In the genomic region with DNA sequence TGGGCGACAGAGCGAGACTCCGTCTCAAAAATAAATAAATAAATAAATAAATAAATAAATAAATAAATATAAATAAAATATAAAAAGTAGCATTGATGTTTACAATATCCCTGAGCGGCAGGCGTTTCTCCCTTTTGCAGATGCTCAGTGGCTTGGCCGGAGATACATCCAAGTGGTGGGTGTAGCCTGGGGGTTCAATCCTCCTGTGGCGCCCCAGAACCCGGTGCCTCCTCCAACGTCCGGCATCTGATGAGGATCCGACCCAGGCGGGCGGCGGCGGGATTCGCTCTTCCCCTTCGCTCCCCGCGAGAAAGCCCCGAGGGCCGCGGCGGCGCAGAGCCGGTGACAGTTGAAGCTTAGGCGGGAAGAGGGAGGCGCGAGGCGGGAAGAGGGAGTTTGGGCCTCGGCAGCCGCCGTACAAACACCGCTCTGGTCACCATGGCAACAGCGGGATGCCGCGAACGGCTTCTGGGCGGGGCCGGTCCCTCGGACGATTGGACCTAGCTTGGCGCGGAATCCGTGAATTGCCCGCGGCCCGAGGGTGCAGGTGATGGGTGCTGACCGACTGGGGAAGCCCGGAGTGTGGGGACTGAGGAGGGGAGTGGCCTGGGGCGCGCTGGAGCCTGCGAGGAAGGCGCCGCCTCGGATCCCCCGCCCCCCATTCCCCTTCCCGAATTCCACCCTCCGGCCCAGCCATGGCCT, we compare ENCODE assay signal across 8 cellular contexts. TPM values are rescaled to one million over a fixed set of nuclear protein-coding genes. Genes with fewer than 3 reads are reported as not detected.
A peak's percentile ranks its signal among the peaks of the same experiment; 100 is the strongest.
DNase-seq lines count a peak whose midpoint lies in the region; ATAC-seq, FAIRE-seq and TF ChIP-seq lines count a peak whose summit lies in the region.

No MANE protein-coding gene starts in this region.

- H3K4me3 ChIP-seq in GM12865 (ENCODE audit: low read depth, low read length) (peak overlapping the region; percentile 74), bronchial epithelial cell (ENCODE audit: low read depth, low read length) (peak overlapping the region; percentile 58)

- TF ChIP-seq CTCF in GM12865 (IDR thresholded peaks at IDR 0.05; ENCODE audit: insufficient read depth, low read depth, low read length, missing control alignments): no peak
- no peak for TF ChIP-seq CTCF in WTC11 (IDR thresholded peaks at IDR 0.05)
- no peak for TF ChIP-seq CTCF in bronchial epithelial cell (IDR thresholded peaks at IDR 0.05; ENCODE audit: insufficient read depth, low read length, severe bottlenecking)

- peak; percentile 96 for DNase-seq in GM12865 (ENCODE audit: low read depth)
- peak; percentile 97 for DNase-seq in NCI-H2227 (lab: John Stamatoyannopoulos, UW; ENCODE audit: unreplicated experiment)
- DNase-seq in WTC11 (ENCODE audit: low spot score): peak; percentile 94
- DNase-seq in bronchial epithelial cell (ENCODE audit: low read depth): peak; percentile 76
- peak; percentile 90 for DNase-seq in iris pigment epithelial cell (ENCODE audit: low read depth)
- DNase-seq in smooth muscle cell of the brain vasculature (ENCODE audit: low read depth, low spot score): peak; percentile 55

- CTCF ChIA-PET in WTC11 (lab: Charles Lee): interaction anchor here (1.0 to 6.8 kb wide), 6 partner anchors 9 to 204 kb away, joined by 4 to 89 read pairs (median 8); partner anchors contain the start of genes ALDOA, TBX6 and TLCD3B

- H3K36me3 ChIP-seq in bronchial epithelial cell (ENCODE audit: control insufficient read depth, insufficient read depth, low read length): no peaks in the 10 kb centered on the region

- FAIRE-seq in bronchial epithelial cell (lab: Jason Lieb, UNC): no peak

- peak; percentile 54 for ATAC-seq in HG03108 (IDR thresholded peaks at IDR 0.05; ENCODE audit: unreplicated experiment)
- peak; percentile 60 for ATAC-seq in WTC11
- ATAC-seq in GM21717 (IDR thresholded peaks at IDR 0.05; ENCODE audit: unreplicated experiment): no peak

- no peaks in the 10 kb centered on the region for H3K27me3 ChIP-seq in bronchial epithelial cell (ENCODE audit: control insufficient read depth, insufficient read depth, low read length)

- H3K27ac Mint-ChIP-seq in WTC11: no peak overlapping the region

- H3K27me3 Mint-ChIP-seq in WTC11 (ENCODE audit: low read depth): peaks cover 37% of the 10 kb centered on the region

- no peaks in the 10 kb centered on the region for H3K9me3 Mint-ChIP-seq in WTC11

- H3K4me3 Mint-ChIP-seq in WTC11: peak overlapping the region; percentile 82

- H3K36me3 Mint-ChIP-seq in WTC11: no peaks in the 10 kb centered on the region

- POLR2A ChIA-PET in WTC11 (lab: Charles Lee): interaction anchor here (1.5 kb wide), 1 partner anchor 13 kb away, joined by 5 read pairs; the partner anchor contains the start of gene ALDOA

- H3K4me1 Mint-ChIP-seq in WTC11: peaks cover 14% of the 10 kb centered on the region

TF ChIP-seq in WTC11, 78 proteins besides CTCF, POLR2A, EP300 and RAD21 (continues in another document):
- TF ChIP-seq FOXK1 (CRISPR knock-in tag; IDR thresholded peaks at IDR 0.05) (peak; percentile 69), SMAD3 (CRISPR knock-in tag; IDR thresholded peaks at IDR 0.05; ENCODE audit: borderline replicate concordance) (peak; percentile 85; the same call in 1 of the 2 replicates), ETV6 (CRISPR knock-in tag; IDR thresholded peaks at IDR 0.05) (peak; percentile 82; the same call in 1 of the 2 replicates), TEAD1 (CRISPR knock-in tag; IDR thresholded peaks at IDR 0.05) (peak; percentile 88; the same call in 1 of the 2 replicates), NFE2L1 (CRISPR knock-in tag; IDR thresholded peaks at IDR 0.05) (peak; percentile 91; the same call in 1 of the 2 replicates), ZNF317 (CRISPR knock-in tag; IDR thresholded peaks at IDR 0.05; ENCODE audit: borderline replicate concordance, low read depth) (0 out of 2 replicates have a peak, but pooled peaks have one; percentile 49), NR1H2 (CRISPR knock-in tag; IDR thresholded peaks at IDR 0.05) (no peak), STAT6 (CRISPR knock-in tag; conservative IDR thresholded peaks at IDR 0.05; ENCODE audit: low read depth) (no peak), ZNF138 (CRISPR knock-in tag; conservative IDR thresholded peaks at IDR 0.05) (no peak), USF1 (CRISPR knock-in tag; IDR thresholded peaks at IDR 0.05) (0 out of 2 replicates have a peak, but pooled peaks have one; percentile 51)
- TF ChIP-seq, protein P1, sequence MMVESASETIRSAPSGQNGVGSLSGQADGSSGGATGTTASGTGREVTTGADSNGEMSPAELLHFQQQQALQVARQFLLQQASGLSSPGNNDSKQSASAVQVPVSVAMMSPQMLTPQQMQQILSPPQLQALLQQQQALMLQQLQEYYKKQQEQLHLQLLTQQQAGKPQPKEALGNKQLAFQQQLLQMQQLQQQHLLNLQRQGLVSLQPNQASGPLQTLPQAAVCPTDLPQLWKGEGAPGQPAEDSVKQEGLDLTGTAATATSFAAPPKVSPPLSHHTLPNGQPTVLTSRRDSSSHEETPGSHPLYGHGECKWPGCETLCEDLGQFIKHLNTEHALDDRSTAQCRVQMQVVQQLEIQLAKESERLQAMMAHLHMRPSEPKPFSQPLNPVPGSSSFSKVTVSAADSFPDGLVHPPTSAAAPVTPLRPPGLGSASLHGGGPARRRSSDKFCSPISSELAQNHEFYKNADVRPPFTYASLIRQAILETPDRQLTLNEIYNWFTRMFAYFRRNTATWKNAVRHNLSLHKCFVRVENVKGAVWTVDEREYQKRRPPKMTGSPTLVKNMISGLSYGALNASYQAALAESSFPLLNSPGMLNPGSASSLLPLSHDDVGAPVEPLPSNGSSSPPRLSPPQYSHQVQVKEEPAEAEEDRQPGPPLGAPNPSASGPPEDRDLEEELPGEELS (CRISPR knock-in tag; IDR thresholded peaks at IDR 0.05): peak; percentile 83; the same call in 1 of the 2 replicates
- TF ChIP-seq, protein P2, sequence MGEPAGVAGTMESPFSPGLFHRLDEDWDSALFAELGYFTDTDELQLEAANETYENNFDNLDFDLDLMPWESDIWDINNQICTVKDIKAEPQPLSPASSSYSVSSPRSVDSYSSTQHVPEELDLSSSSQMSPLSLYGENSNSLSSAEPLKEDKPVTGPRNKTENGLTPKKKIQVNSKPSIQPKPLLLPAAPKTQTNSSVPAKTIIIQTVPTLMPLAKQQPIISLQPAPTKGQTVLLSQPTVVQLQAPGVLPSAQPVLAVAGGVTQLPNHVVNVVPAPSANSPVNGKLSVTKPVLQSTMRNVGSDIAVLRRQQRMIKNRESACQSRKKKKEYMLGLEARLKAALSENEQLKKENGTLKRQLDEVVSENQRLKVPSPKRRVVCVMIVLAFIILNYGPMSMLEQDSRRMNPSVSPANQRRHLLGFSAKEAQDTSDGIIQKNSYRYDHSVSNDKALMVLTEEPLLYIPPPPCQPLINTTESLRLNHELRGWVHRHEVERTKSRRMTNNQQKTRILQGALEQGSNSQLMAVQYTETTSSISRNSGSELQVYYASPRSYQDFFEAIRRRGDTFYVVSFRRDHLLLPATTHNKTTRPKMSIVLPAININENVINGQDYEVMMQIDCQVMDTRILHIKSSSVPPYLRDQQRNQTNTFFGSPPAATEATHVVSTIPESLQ (CRISPR knock-in tag; IDR thresholded peaks at IDR 0.05): no peak
- TF ChIP-seq, protein P3, sequence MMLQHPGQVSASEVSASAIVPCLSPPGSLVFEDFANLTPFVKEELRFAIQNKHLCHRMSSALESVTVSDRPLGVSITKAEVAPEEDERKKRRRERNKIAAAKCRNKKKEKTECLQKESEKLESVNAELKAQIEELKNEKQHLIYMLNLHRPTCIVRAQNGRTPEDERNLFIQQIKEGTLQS (CRISPR knock-in tag; conservative IDR thresholded peaks at IDR 0.05): no peak

RNA-seq across cellular contexts. Expression of gene ALDOA, which starts 12.7 kb away (rescaled TPM):
- 1,537 to 1,958 TPM (median 1,913 TPM) in 3 replicates for total RNA-seq in WTC11 (2021)
- 496 and 527 TPM in 2 replicates for total RNA-seq in bronchial epithelial cell

RNA-seq across cellular contexts. Expression of gene TLCD3B, which starts 21.8 kb away (rescaled TPM):
- 28.1 to 30.3 TPM (median 30.2 TPM) in 3 replicates for total RNA-seq in WTC11 (2021)
- total RNA-seq in bronchial epithelial cell: not detected in 2 replicates

RNA-seq across cellular contexts. Expression of gene PPP4C, which starts 23.0 kb away (rescaled TPM):
- total RNA-seq in WTC11 (2021) (159 to 164 TPM (median 161 TPM) in 3 replicates), bronchial epithelial cell (249 and 310 TPM in 2 replicates)

RNA-seq across cellular contexts. Expression of gene C16orf92, which starts 29.8 kb away (rescaled TPM):
- total RNA-seq in WTC11 (2021) (not detected in 3 replicates), bronchial epithelial cell (not detected in 2 replicates)

RNA-seq across cellular contexts. Expression of gene TBX6, which starts 38.9 kb away (rescaled TPM):
- 5.1 to 7.6 TPM (median 6.6 TPM) in 3 replicates for total RNA-seq in WTC11 (2021)
- 0.26 and 0.90 TPM in 2 replicates for total RNA-seq in bronchial epithelial cell

Comparison
In these comparisons a context has a peak if more than half of its experiments do, and no peak if none do; other contexts are left out.
1. RNA of gene TLCD3B, which starts 21.8 kb away (total RNA-seq): 28.1 to 30.3 TPM in WTC11; not detected in bronchial epithelial cell; every median in the first group is over 10 times any median in the second.
2. Peak in every context shown above with its lines, with median percentiles within 50 percentile points of each other: DNase-seq.